ENCODE assay signal across 9 cellular contexts in genomic region chr3:152193673-152194267, GRCh38.
A peak's percentile ranks its signal among the peaks of the same experiment; 100 is the strongest.
DNase-seq lines count a peak whose midpoint lies in the region; ATAC-seq and TF ChIP-seq lines count a peak whose summit lies in the region.
"Had no signal": no experiment of that assay in that cellular context is flagged by ENCODE, and none has a peak within 500 bp of the region (broad histone marks: within the 10 kb centered on the region; RNA-seq: fewer than 3 reads in every experiment).

No MANE protein-coding gene starts in this region.

- TF ChIP-seq CTCF in CD14-positive monocyte (IDR thresholded peaks at IDR 0.05) (no peak), thoracic aorta (IDR thresholded peaks at IDR 0.05) (no peak), gastrocnemius medialis (IDR thresholded peaks at IDR 0.05 in 4 of 5, conservative IDR thresholded peaks at IDR 0.05 in 1 of 5) (no peak)

- DNase-seq in CD14-positive monocyte (ENCODE audit: low spot score) (no peak), thoracic aorta (ENCODE audit: low spot score) (no peak), gastrocnemius medialis (no peak), iPS-NIHi11 (ENCODE audit: low spot score) (no peak), midbrain (lab: John Stamatoyannopoulos, UW) (no peak)

- peak overlapping the region in 1 of 2 donors; percentile 3 for H3K27ac ChIP-seq in thoracic aorta
- no peak overlapping the region for H3K27ac ChIP-seq in gastrocnemius medialis

- peak overlapping the region; percentile 73 to 89 for H3K4me3 Mint-ChIP-seq in CD14-positive monocyte
- peak overlapping the region; percentile 83 for H3K4me3 Mint-ChIP-seq in activated naive CD8-positive, alpha-beta T cell
- H3K4me3 Mint-ChIP-seq: nephron had no signal

- H3K4me1 Mint-ChIP-seq in CD14-positive monocyte: peaks cover 65% of the 10 kb centered on the region
- peaks cover 81% of the 10 kb centered on the region for H3K4me1 Mint-ChIP-seq in activated naive CD8-positive, alpha-beta T cell (ENCODE audit: low read depth)
- H3K4me1 Mint-ChIP-seq: nephron had no signal

- H3K27ac Mint-ChIP-seq in CD14-positive monocyte: peak overlapping the region; percentile 66 to 94 (median 90)
- peak overlapping the region; percentile 94 for H3K27ac Mint-ChIP-seq in activated naive CD8-positive, alpha-beta T cell
- H3K27ac Mint-ChIP-seq: nephron had no signal

- H3K36me3 ChIP-seq in thoracic aorta: no peaks in the 10 kb centered on the region
- H3K36me3 ChIP-seq in gastrocnemius medialis: no peaks in the 10 kb centered on the region

- H3K4me1 ChIP-seq in thoracic aorta (ENCODE audit: control insufficient read depth in 1 of 2, low read depth in 2 of 2) (peaks cover 12 to 17% of the 10 kb centered on the region in 2 donors), gastrocnemius medialis (peaks cover 13 to 16% of the 10 kb centered on the region in 2 donors)

- ATAC-seq in GM19452 (IDR thresholded peaks at IDR 0.05; ENCODE audit: unreplicated experiment) (peak; percentile 67), HG03457 (IDR thresholded peaks at IDR 0.05; ENCODE audit: unreplicated experiment) (peak; percentile 44), thoracic aorta (ENCODE audit: insufficient number of reproducible peaks, low FRiP score, low read depth) (no peak), gastrocnemius medialis (no peak)

- H3K27me3 ChIP-seq in thoracic aorta (replicated peaks; ENCODE audit: insufficient read depth) (no peaks in the 10 kb centered on the region), gastrocnemius medialis (no peaks in the 10 kb centered on the region)

- TF ChIP-seq POLR2A in gastrocnemius medialis (IDR thresholded peaks at IDR 0.05): no peak

- intact Hi-C loops in CD14-positive monocyte (cut with micrococcal nuclease): no loop called here
- intact Hi-C loops in gastrocnemius medialis (cut with DNase I; ENCODE audit: low total_unique reads): no loop called here

- H3K36me3 Mint-ChIP-seq in CD14-positive monocyte: peaks cover 3 to 6% of the 10 kb centered on the region in 2 donors
- peaks cover 2% of the 10 kb centered on the region for H3K36me3 Mint-ChIP-seq in activated naive CD8-positive, alpha-beta T cell

- peaks cover 0 to 2% (median 0%) of the 10 kb centered on the region in 7 donors for H3K9me3 Mint-ChIP-seq in CD14-positive monocyte
- no peaks in the 10 kb centered on the region for H3K9me3 Mint-ChIP-seq in activated naive CD8-positive, alpha-beta T cell (ENCODE audit: low read depth)
- H3K9me3 Mint-ChIP-seq: nephron had no signal

- no peaks in the 10 kb centered on the region for H3K9me3 ChIP-seq in thoracic aorta
- H3K9me3 ChIP-seq in gastrocnemius medialis: no peaks in the 10 kb centered on the region

- H3K4me3 ChIP-seq in thoracic aorta: peak overlapping the region; percentile 47
- no peak overlapping the region for H3K4me3 ChIP-seq in gastrocnemius medialis

- no peaks in the 10 kb centered on the region for H3K27me3 Mint-ChIP-seq in CD14-positive monocyte (ENCODE audit: low read depth in 3 of 3)
- H3K27me3 Mint-ChIP-seq in activated naive CD8-positive, alpha-beta T cell: no peaks in the 10 kb centered on the region

- in situ Hi-C loops in gastrocnemius medialis (cut with MboI; ENCODE audit: low sequenced_read_pairs in 4 of 4): loop anchor here in 1 of 4 donors (25.0 kb wide), 1 partner anchor 269 kb away; no protein-coding TSS in a partner anchor

Comparison
In these comparisons a context has a peak if more than half of its experiments do, and no peak if none do; other contexts are left out.
1. ATAC-seq: peak in GM19452 (single experiment) and HG03457 (single experiment); none in thoracic aorta (single experiment) and gastrocnemius medialis (0 of 2).